ENCODE assay signal across 12 cellular contexts in genomic region chr3:56926513-56927282, GRCh38.
A peak's percentile ranks its signal among the peaks of the same experiment; 100 is the strongest.
DNase-seq lines count a peak whose midpoint lies in the region; ATAC-seq and TF ChIP-seq lines count a peak whose summit lies in the region.
"Had no signal": no experiment of that assay in that cellular context is flagged by ENCODE, and none has a peak within 500 bp of the region (broad histone marks: within the 10 kb centered on the region; RNA-seq: fewer than 3 reads in every experiment).

No MANE protein-coding gene starts in this region.

- no peaks in the 10 kb centered on the region for H3K36me3 Mint-ChIP-seq in chondrocyte (ENCODE audit: low read depth)

- intact Hi-C loops in adrenal gland (cut with DNase I): no loop called here

- no peaks in the 10 kb centered on the region for H3K36me3 ChIP-seq in muscle layer of colon (ENCODE audit: insufficient read depth, low read length)
- no peaks in the 10 kb centered on the region for H3K36me3 ChIP-seq in adrenal gland (replicated peaks in 1 of 2)

- no peak for ATAC-seq in HG03039 (IDR thresholded peaks at IDR 0.05; ENCODE audit: unreplicated experiment)
- ATAC-seq: HCT116 had no signal

- peak overlapping the region in 1 of 2 donors; percentile 10 for H3K4me3 ChIP-seq in muscle layer of colon (ENCODE audit: low read depth in 1 of 2, low read length in 2 of 2)
- no peak overlapping the region for H3K4me3 ChIP-seq in adrenal gland

- H3K9me3 ChIP-seq in muscle layer of colon (ENCODE audit: low read length): no peaks in the 10 kb centered on the region
- no peaks in the 10 kb centered on the region for H3K9me3 ChIP-seq in adrenal gland (replicated peaks in 1 of 3)

- no peak overlapping the region for H3K4me3 Mint-ChIP-seq in chondrocyte (ENCODE audit: unreplicated experiment)

- H3K27me3 ChIP-seq in muscle layer of colon (ENCODE audit: control insufficient read depth in 1 of 2, insufficient read depth in 2 of 2, low read length in 2 of 2): no peaks in the 10 kb centered on the region
- no peaks in the 10 kb centered on the region for H3K27me3 ChIP-seq in adrenal gland

- H3K4me1 Mint-ChIP-seq in chondrocyte (ENCODE audit: low read depth): peaks cover 31% of the 10 kb centered on the region

- H3K9me3 Mint-ChIP-seq in chondrocyte (ENCODE audit: low read depth): no peaks in the 10 kb centered on the region

- no peak overlapping the region for H3K27ac Mint-ChIP-seq in chondrocyte (ENCODE audit: unreplicated experiment)

- H3K27ac ChIP-seq in muscle layer of colon (ENCODE audit: low read depth, low read length) (peak overlapping the region; percentile 43), adrenal gland (peak overlapping the region in 1 of 5 donors; percentile 12)

- H3K4me1 ChIP-seq in muscle layer of colon (ENCODE audit: insufficient read depth, low read length) (peaks cover 76% of the 10 kb centered on the region), adrenal gland (replicated peaks in 1 of 2) (peaks cover 16 to 57% of the 10 kb centered on the region in 2 donors)

- TF ChIP-seq CTCF in chondrocyte (IDR thresholded peaks at IDR 0.05) (peak; percentile 57), adrenal gland (IDR thresholded peaks at IDR 0.05) (no peak)

- no peaks in the 10 kb centered on the region for H3K27me3 Mint-ChIP-seq in chondrocyte (ENCODE audit: low read depth)

- no peak overlapping the region for H3K9ac ChIP-seq in muscle layer of colon (ENCODE audit: low read length)

- no peak for TF ChIP-seq POLR2A in adrenal gland (IDR thresholded peaks at IDR 0.05)

- DNase-seq in AG20443 (ENCODE audit: low spot score): peak; percentile 63
- DNase-seq in HS-5 (ENCODE audit: low read depth): peak; percentile 36
- no peak for DNase-seq in chondrocyte (ENCODE audit: low spot score)
- no peak for DNase-seq in adrenal gland
- DNase-seq in activated CD4-positive, alpha-beta T cell treated with anti-CD3 and anti-CD28 coated beads, Interleukin-2, amount 50 U/mL, for 48 hours: no peak
- no peak for DNase-seq in activated CD4-positive, alpha-beta T cell treated with anti-CD3 and anti-CD28 coated beads for 1 hour
- DNase-seq: NCI-H2171, retina, T-helper 1 cell had no signal

- 62 to 71% (median 66%) methylated on average over 3 of the region's 3 CpGs for WGBS in adrenal gland, 4 donors

Comparison
In these comparisons a context has a peak if more than half of its experiments do, and no peak if none do; other contexts are left out.
1. DNase-seq: peak in AG20443 (single experiment) and HS-5 (single experiment); none in chondrocyte (single experiment), adrenal gland (0 of 7), activated CD4-positive, alpha-beta T cell treated with anti-CD3 and anti-CD28 coated beads, Interleukin-2, amount 50 U/mL, for 48 hours (0 of 2) and activated CD4-positive, alpha-beta T cell treated with anti-CD3 and anti-CD28 coated beads for 1 hour (single experiment).